ENCODE assay signal across 22 cellular contexts in genomic region chr14:67602071-67602470, GRCh38. TPM values are rescaled to one million over a fixed set of nuclear protein-coding genes. Genes with fewer than 3 reads are reported as not detected.
A peak's percentile ranks its signal among the peaks of the same experiment; 100 is the strongest.
DNase-seq lines count a peak whose midpoint lies in the region; ATAC-seq, FAIRE-seq and TF ChIP-seq lines count a peak whose summit lies in the region.
"Had no signal": no experiment of that assay in that cellular context is flagged by ENCODE, and none has a peak within 500 bp of the region (broad histone marks: within the 10 kb centered on the region; RNA-seq: fewer than 3 reads in every experiment).

No MANE protein-coding gene starts in this region.

- H3K27ac ChIP-seq in CD4-positive, alpha-beta memory T cell (ENCODE audit: low read depth, low read length) = no peak overlapping the region
- H3K27ac ChIP-seq in coronary artery = no peak overlapping the region
- H3K27ac ChIP-seq: BLaER1, HL-60, KMS-11 had no signal

- no peak for ATAC-seq in GM19351 (IDR thresholded peaks at IDR 0.05; ENCODE audit: unreplicated experiment)
- ATAC-seq: SK-N-SH treated with all-trans-retinoic acid at 6 μM for 48 hours had no signal

- POLR2A ChIA-PET in CD4-positive, alpha-beta memory T cell (lab: Charles Lee; ENCODE audit: partially characterized antibody) = interaction anchor here (0.5 kb wide), 1 partner anchor 16 kb away, joined by 3 read pairs; no protein-coding TSS in a partner anchor

- no peaks in the 10 kb centered on the region for H3K9me3 ChIP-seq in CD4-positive, alpha-beta memory T cell (ENCODE audit: control insufficient read depth in 1 of 2, low read length in 2 of 2)
- H3K9me3 ChIP-seq: Caco-2, MG63, Peyer's patch had no signal

- peaks cover 26% of the 10 kb centered on the region for H3K4me1 ChIP-seq in CD4-positive, alpha-beta memory T cell (ENCODE audit: insufficient read depth, low read length)

- H3K4me3 Mint-ChIP-seq in CD4-positive, alpha-beta memory T cell = peak overlapping the region in 2 of 8 donors; percentile 22 to 52
- H3K4me3 Mint-ChIP-seq in brain = peak overlapping the region; percentile 18 to 61 (median 37)
- peak overlapping the region; percentile 41 for H3K4me3 Mint-ChIP-seq in neural crest cell

- peaks cover 0 to 1% of the 10 kb centered on the region in 2 donors for H3K27me3 Mint-ChIP-seq in CD4-positive, alpha-beta memory T cell
- H3K27me3 Mint-ChIP-seq in brain (peaks cover 21% of the 10 kb centered on the region), neural crest cell (ENCODE audit: low read depth) (no peaks in the 10 kb centered on the region)

- no peaks in the 10 kb centered on the region for H3K27me3 ChIP-seq in CD4-positive, alpha-beta memory T cell (ENCODE audit: insufficient read depth, low read length)
- H3K27me3 ChIP-seq: MG63, Peyer's patch had no signal

- H3K4me1 Mint-ChIP-seq in CD4-positive, alpha-beta memory T cell = peaks cover 13 to 42% (median 31%) of the 10 kb centered on the region in 4 donors
- H3K4me1 Mint-ChIP-seq in brain (peaks cover 30% of the 10 kb centered on the region), neural crest cell (peaks cover 17% of the 10 kb centered on the region)

- H3K36me3 Mint-ChIP-seq in CD4-positive, alpha-beta memory T cell = peaks cover 0 to 3% of the 10 kb centered on the region in 2 donors
- H3K36me3 Mint-ChIP-seq in brain (no peaks in the 10 kb centered on the region), neural crest cell (ENCODE audit: low read depth) (no peaks in the 10 kb centered on the region)

- peak overlapping the region in 4 of 7 donors; percentile 4 to 90 (median 50) for H3K27ac Mint-ChIP-seq in CD4-positive, alpha-beta memory T cell
- H3K27ac Mint-ChIP-seq in brain = peak overlapping the region in 1 of 5 experiments; percentile 10
- H3K27ac Mint-ChIP-seq in neural crest cell (ENCODE audit: unreplicated experiment) = no peak overlapping the region
- H3K27ac Mint-ChIP-seq: HFFc6 had no signal

- intact Hi-C loops in CD4-positive, alpha-beta memory T cell (cut with micrococcal nuclease) = loop anchor here (5.0 kb wide), 1 partner anchor 215 kb away; the partner anchor contains the start of genes RAD51B and ZFYVE26

- no peaks in the 10 kb centered on the region for H3K9me3 Mint-ChIP-seq in CD4-positive, alpha-beta memory T cell
- H3K9me3 Mint-ChIP-seq in brain (peaks cover 3 to 7% (median 4%) of the 10 kb centered on the region in 5 experiments), neural crest cell (peaks cover 3% of the 10 kb centered on the region)
- H3K9me3 Mint-ChIP-seq: HFFc6 had no signal

- no peak for TF ChIP-seq CTCF in brain (conservative IDR thresholded peaks at IDR 0.05)
- TF ChIP-seq CTCF in neural crest cell (conservative IDR thresholded peaks at IDR 0.05) = no peak
- no peak for TF ChIP-seq CTCF in coronary artery (IDR thresholded peaks at IDR 0.05)

- no peak for DNase-seq in CD4-positive, alpha-beta memory T cell
- DNase-seq in HTR-8/SVneo (ENCODE audit: insufficient read length, low spot score) (no peak), neural crest cell (ENCODE audit: low read depth, low spot score) (no peak), coronary artery (ENCODE audit: low spot score) (no peak)
- no peak for DNase-seq in activated CD4-positive, alpha-beta T cell treated with anti-CD3 and anti-CD28 coated beads for 4 hours
- DNase-seq: Caco-2, DMS53, HFFc6, MG63, NCI-H1105 treated with DMSO at 0.1 percent for 48 hours, NCI-H187, NCI-H2171, NCI-H446 treated with DMSO at 0.1 percent for 48 hours, NCI-H774, Peyer's patch, SHP77 had no signal

- no peak overlapping the region for H3K4me3 ChIP-seq in CD4-positive, alpha-beta memory T cell (ENCODE audit: low read length in 2 of 2)
- no peak overlapping the region for H3K4me3 ChIP-seq in coronary artery
- H3K4me3 ChIP-seq: BLaER1, MG63, Peyer's patch had no signal

- CTCF ChIA-PET in CD4-positive, alpha-beta memory T cell (lab: Charles Lee; ENCODE audit: partially characterized antibody) = interaction anchor here (0.8 to 3.5 kb wide), 2 partner anchors 17 to 102 kb away, joined by 3 to 23 read pairs; no protein-coding TSS in a partner anchor

- no peaks in the 10 kb centered on the region for H3K36me3 ChIP-seq in CD4-positive, alpha-beta memory T cell (ENCODE audit: insufficient read depth, low read length)
- H3K36me3 ChIP-seq: BLaER1, MG63, Peyer's patch had no signal

- FAIRE-seq in HTR-8/SVneo (lab: Jason Lieb, UNC) = peak; percentile 28

RNA-seq across cellular contexts. Expression of gene PIGH, which starts 2.0 kb away (rescaled TPM):
- total RNA-seq in CD4-positive, alpha-beta memory T cell = 10 to 100 TPM; 28.0 to 35.8 TPM
- 10 to 100 TPM; 31.5 to 32.3 TPM for polyA plus RNA-seq in CD4-positive, alpha-beta memory T cell
- polyA plus RNA-seq in brain (ENCODE audit: insufficient read depth, low read depth, low replicate concordance) = 26.0 TPM
- total RNA-seq in neural crest cell = 19.9 and 23.0 TPM in 2 replicates

RNA-seq across cellular contexts. Expression of gene ARG2, which starts 17.6 kb away (rescaled TPM):
- total RNA-seq in CD4-positive, alpha-beta memory T cell = under 1 TPM in 1 of 2 experiments, not detected in 1; 0.55 TPM
- polyA plus RNA-seq in CD4-positive, alpha-beta memory T cell = 1 to 10 TPM; 1.3 to 1.4 TPM
- 42.8 TPM for polyA plus RNA-seq in brain (ENCODE audit: insufficient read depth, low read depth, low replicate concordance)
- 19.1 and 22.2 TPM in 2 replicates for total RNA-seq in neural crest cell

Comparison
In these comparisons a context has a peak if more than half of its experiments do, and no peak if none do; other contexts are left out.
1. RNA of gene ARG2, which starts 17.6 kb away (total RNA-seq): 19.1 to 22.2 TPM in neural crest cell; 0.55 TPM in CD4-positive, alpha-beta memory T cell; every median in the first group is over 10 times any median in the second.